14 cellular contexts compared by ENCODE assay signal in the genomic region with DNA sequence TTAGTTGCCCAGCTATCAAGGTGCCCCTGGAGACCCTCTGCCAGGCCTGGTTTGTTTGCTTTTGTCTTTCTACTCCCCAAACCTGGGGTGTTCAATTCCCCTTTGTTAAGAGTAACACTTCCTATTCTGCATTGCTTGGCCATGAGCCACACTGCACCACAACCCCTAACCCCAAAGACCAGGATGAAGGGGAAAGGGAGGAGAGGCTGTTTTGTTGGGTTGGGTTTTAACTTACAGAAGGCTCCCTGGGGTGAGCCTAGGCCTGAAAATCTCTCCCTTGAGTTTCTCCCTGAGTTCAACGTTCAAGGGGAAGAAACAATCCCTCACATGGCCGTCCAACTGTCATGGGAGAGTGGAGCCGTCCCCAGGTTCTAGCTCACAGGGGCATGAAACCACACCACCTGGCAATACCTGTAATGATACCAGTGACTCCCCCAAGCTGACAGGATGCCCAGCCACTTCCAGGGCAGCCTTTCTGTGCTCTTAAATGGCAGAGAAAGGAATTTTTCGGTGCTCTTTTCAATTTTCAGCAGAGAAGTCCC. TPM values are rescaled to one million over a fixed set of nuclear protein-coding genes. Genes with fewer than 3 reads are reported as not detected.
A peak's percentile ranks its signal among the peaks of the same experiment; 100 is the strongest.
DNase-seq lines count a peak whose midpoint lies in the region; ATAC-seq and TF ChIP-seq lines count a peak whose summit lies in the region.
"Had no signal": no experiment of that assay in that cellular context is flagged by ENCODE, and none has a peak within 500 bp of the region (broad histone marks: within the 10 kb centered on the region; RNA-seq: fewer than 3 reads in every experiment).

No MANE protein-coding gene starts in this region.

- no peaks in the 10 kb centered on the region for H3K27me3 ChIP-seq in mucosa of stomach (ENCODE audit: control insufficient read depth, insufficient read depth, low read length)
- H3K27me3 ChIP-seq: thyroid gland had no signal

- H3K36me3 ChIP-seq in mucosa of stomach (ENCODE audit: control insufficient read depth, insufficient read depth, low read length) = peaks cover 10% of the 10 kb centered on the region
- H3K36me3 ChIP-seq: thyroid gland had no signal

- H3K27ac Mint-ChIP-seq in WTC11 = peak overlapping the region; percentile 47
- H3K27ac Mint-ChIP-seq: activated CD4-positive, alpha-beta T cell treated with anti-CD3 and anti-CD28 coated beads, Interleukin-2, amount 10 ng/mL, durations not matched to agents 7 days and 5 days; CD4-positive, alpha-beta T cell had no signal

- CTCF ChIA-PET in WTC11 (lab: Charles Lee) = interaction anchor here (1.8 to 19.1 kb wide), 2 partner anchors 45 to 74 kb away, joined by 5 to 468 read pairs; no protein-coding TSS in a partner anchor

- no peak for TF ChIP-seq CTCF in GM12865 (IDR thresholded peaks at IDR 0.05; ENCODE audit: insufficient read depth, low read depth, low read length, missing control alignments)
- TF ChIP-seq CTCF in LNCaP clone FGC (IDR thresholded peaks at IDR 0.05; ENCODE audit: control insufficient read depth, extremely low read depth, insufficient read depth) = no peak
- TF ChIP-seq CTCF in WTC11 (IDR thresholded peaks at IDR 0.05) = no peak

- DNase-seq in GM12865 (ENCODE audit: low read depth) (peak; percentile 70), LNCaP clone FGC (ENCODE audit: low read depth) (no peak), WTC11 (ENCODE audit: low spot score) (no peak), cerebellar cortex (ENCODE audit: low spot score) (no peak), UCSD-AML1 (lab: John Stamatoyannopoulos, UW; ENCODE audit: unreplicated experiment) (no peak)
- DNase-seq: activated CD4-positive, alpha-beta T cell treated with anti-CD3 and anti-CD28 coated beads, Interleukin-2, amount 10 ng/mL, durations not matched to agents 7 days and 5 days; activated gamma-delta T cell; CD4-positive, alpha-beta T cell; NCI-H2029; SHP77 had no signal

- H3K4me1 Mint-ChIP-seq in WTC11 = peaks cover 60% of the 10 kb centered on the region

- no peaks in the 10 kb centered on the region for H3K27me3 Mint-ChIP-seq in WTC11 (ENCODE audit: low read depth)

- H3K36me3 Mint-ChIP-seq in WTC11 = peaks cover 4% of the 10 kb centered on the region; the same call in 1 of the 2 replicates

- H3K4me3 ChIP-seq in GM12865 (ENCODE audit: low read depth, low read length) (no peak overlapping the region), LNCaP clone FGC (ENCODE audit: low read depth, low read length) (peak overlapping the region; percentile 67), mucosa of stomach (ENCODE audit: low read length) (no peak overlapping the region)
- H3K4me3 ChIP-seq: thyroid gland had no signal

- POLR2A ChIA-PET in WTC11 (lab: Charles Lee) = no interaction called here

- no peaks in the 10 kb centered on the region for H3K9me3 ChIP-seq in mucosa of stomach (ENCODE audit: control insufficient read depth, low read length)
- H3K9me3 ChIP-seq: thyroid gland had no signal

- no peaks in the 10 kb centered on the region for H3K9me3 Mint-ChIP-seq in WTC11
- H3K9me3 Mint-ChIP-seq: activated CD4-positive, alpha-beta T cell treated with anti-CD3 and anti-CD28 coated beads, Interleukin-2, amount 10 ng/mL, durations not matched to agents 7 days and 5 days; CD4-positive, alpha-beta T cell had no signal

- ATAC-seq in WTC11 = no peak
- no peak for ATAC-seq in GM19324 (IDR thresholded peaks at IDR 0.05; ENCODE audit: low FRiP score, unreplicated experiment)
- no peak for ATAC-seq in HG03432 (IDR thresholded peaks at IDR 0.05; ENCODE audit: unreplicated experiment)

- H3K9ac ChIP-seq in mucosa of stomach (ENCODE audit: low read length) = peak overlapping the region; percentile 69

- H3K4me3 Mint-ChIP-seq in WTC11 = no peak overlapping the region
- H3K4me3 Mint-ChIP-seq: activated CD4-positive, alpha-beta T cell treated with anti-CD3 and anti-CD28 coated beads, Interleukin-2, amount 10 ng/mL, durations not matched to agents 7 days and 5 days; CD4-positive, alpha-beta T cell had no signal

- peaks cover 90% of the 10 kb centered on the region for H3K4me1 ChIP-seq in mucosa of stomach (ENCODE audit: control insufficient read depth, insufficient read depth, low read length)

TF ChIP-seq in WTC11, 78 proteins besides CTCF, POLR2A, EP300 and RAD21 (continues in another document):
- TF ChIP-seq, protein P1, sequence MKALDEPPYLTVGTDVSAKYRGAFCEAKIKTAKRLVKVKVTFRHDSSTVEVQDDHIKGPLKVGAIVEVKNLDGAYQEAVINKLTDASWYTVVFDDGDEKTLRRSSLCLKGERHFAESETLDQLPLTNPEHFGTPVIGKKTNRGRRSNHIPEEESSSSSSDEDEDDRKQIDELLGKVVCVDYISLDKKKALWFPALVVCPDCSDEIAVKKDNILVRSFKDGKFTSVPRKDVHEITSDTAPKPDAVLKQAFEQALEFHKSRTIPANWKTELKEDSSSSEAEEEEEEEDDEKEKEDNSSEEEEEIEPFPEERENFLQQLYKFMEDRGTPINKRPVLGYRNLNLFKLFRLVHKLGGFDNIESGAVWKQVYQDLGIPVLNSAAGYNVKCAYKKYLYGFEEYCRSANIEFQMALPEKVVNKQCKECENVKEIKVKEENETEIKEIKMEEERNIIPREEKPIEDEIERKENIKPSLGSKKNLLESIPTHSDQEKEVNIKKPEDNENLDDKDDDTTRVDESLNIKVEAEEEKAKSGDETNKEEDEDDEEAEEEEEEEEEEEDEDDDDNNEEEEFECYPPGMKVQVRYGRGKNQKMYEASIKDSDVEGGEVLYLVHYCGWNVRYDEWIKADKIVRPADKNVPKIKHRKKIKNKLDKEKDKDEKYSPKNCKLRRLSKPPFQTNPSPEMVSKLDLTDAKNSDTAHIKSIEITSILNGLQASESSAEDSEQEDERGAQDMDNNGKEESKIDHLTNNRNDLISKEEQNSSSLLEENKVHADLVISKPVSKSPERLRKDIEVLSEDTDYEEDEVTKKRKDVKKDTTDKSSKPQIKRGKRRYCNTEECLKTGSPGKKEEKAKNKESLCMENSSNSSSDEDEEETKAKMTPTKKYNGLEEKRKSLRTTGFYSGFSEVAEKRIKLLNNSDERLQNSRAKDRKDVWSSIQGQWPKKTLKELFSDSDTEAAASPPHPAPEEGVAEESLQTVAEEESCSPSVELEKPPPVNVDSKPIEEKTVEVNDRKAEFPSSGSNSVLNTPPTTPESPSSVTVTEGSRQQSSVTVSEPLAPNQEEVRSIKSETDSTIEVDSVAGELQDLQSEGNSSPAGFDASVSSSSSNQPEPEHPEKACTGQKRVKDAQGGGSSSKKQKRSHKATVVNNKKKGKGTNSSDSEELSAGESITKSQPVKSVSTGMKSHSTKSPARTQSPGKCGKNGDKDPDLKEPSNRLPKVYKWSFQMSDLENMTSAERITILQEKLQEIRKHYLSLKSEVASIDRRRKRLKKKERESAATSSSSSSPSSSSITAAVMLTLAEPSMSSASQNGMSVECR (CRISPR knock-in tag; IDR thresholded peaks at IDR 0.05; ENCODE audit: borderline replicate concordance) = no peak
- TF ChIP-seq, protein P2, sequence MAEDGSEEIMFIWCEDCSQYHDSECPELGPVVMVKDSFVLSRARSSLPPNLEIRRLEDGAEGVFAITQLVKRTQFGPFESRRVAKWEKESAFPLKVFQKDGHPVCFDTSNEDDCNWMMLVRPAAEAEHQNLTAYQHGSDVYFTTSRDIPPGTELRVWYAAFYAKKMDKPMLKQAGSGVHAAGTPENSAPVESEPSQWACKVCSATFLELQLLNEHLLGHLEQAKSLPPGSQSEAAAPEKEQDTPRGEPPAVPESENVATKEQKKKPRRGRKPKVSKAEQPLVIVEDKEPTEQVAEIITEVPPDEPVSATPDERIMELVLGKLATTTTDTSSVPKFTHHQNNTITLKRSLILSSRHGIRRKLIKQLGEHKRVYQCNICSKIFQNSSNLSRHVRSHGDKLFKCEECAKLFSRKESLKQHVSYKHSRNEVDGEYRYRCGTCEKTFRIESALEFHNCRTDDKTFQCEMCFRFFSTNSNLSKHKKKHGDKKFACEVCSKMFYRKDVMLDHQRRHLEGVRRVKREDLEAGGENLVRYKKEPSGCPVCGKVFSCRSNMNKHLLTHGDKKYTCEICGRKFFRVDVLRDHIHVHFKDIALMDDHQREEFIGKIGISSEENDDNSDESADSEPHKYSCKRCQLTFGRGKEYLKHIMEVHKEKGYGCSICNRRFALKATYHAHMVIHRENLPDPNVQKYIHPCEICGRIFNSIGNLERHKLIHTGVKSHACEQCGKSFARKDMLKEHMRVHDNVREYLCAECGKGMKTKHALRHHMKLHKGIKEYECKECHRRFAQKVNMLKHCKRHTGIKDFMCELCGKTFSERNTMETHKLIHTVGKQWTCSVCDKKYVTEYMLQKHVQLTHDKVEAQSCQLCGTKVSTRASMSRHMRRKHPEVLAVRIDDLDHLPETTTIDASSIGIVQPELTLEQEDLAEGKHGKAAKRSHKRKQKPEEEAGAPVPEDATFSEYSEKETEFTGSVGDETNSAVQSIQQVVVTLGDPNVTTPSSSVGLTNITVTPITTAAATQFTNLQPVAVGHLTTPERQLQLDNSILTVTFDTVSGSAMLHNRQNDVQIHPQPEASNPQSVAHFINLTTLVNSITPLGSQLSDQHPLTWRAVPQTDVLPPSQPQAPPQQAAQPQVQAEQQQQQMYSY (CRISPR knock-in tag; IDR thresholded peaks at IDR 0.05) = no peak
- TF ChIP-seq ATF1 (CRISPR knock-in tag; IDR thresholded peaks at IDR 0.05) (no peak), MXD4 (CRISPR knock-in tag; IDR thresholded peaks at IDR 0.05; ENCODE audit: borderline replicate concordance) (no peak), ZNF423 (CRISPR knock-in tag; IDR thresholded peaks at IDR 0.05) (no peak), ZNF121 (CRISPR knock-in tag; IDR thresholded peaks at IDR 0.05) (no peak), FOXP1 (CRISPR knock-in tag; IDR thresholded peaks at IDR 0.05; ENCODE audit: borderline replicate concordance) (no peak)
- TF ChIP-seq, protein P3, sequence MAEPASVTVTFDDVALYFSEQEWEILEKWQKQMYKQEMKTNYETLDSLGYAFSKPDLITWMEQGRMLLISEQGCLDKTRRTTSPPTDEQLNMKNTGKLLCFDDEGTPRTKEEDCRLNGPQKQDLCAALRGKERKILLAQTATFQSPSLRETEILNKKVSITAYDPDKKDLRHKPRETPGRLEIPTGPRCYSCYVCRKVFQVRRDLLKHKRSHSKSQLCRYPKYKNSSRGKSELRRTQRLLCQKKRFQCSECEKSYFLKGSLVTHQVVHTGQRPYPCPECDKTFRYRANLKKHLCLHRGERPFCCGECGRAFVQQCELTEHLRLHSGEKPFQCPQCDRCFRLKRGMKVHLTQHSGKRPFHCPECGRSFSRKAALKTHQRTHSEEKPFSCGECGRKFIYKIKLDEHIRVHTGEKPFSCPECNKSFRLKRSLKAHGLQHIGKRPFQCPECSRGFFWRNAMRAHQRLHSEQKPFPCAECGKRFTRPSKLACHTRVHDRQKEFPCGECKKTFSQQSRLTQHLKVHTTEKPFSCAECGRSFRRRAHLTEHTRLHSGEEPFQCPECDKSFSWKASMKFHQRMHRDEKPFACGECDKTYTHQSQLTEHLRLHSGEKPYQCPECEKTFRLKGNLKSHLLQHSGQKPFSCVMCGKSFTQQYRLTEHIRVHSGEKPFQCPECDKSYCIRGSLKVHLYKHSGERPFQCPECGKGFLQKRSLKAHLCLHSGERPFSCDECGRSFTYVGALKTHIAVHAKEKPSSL (CRISPR knock-in tag; conservative IDR thresholded peaks at IDR 0.05) = no peak

RNA-seq across cellular contexts. Expression of a gene that starts 15.0 kb away (rescaled TPM):
- total RNA-seq in WTC11 (2021) = 14.8 to 15.2 TPM (median 15.0 TPM) in 3 replicates

RNA-seq across cellular contexts. Expression of a gene that starts 33.5 kb away (rescaled TPM):
- total RNA-seq in WTC11 (2021) = 34.4 to 39.0 TPM (median 37.5 TPM) in 3 replicates
